ENCODE assay signal across 27 cellular contexts in the genomic region with DNA sequence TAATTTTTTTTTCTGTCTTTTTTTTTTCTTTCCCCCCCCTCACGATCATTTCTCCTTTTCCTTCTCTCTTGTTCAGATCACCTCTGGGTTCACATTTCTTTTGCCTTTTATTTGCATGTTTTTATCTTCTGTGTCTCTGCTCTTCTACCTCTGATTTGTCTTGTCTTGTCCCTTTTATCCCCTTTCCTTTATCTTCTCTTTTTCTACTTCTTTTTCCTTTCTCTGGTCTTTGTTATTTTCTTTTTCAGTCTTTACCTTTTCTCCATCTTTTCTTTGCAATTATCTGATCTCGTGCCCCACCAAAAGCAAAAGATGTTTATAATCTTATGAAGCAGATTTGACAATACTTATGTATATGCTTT.
DNase-seq lines count a peak whose midpoint lies in the region; ATAC-seq and TF ChIP-seq lines count a peak whose summit lies in the region.
"Had no signal": no experiment of that assay in that cellular context is flagged by ENCODE, and none has a peak within 500 bp of the region (broad histone marks: within the 10 kb centered on the region; RNA-seq: fewer than 3 reads in every experiment).

No MANE protein-coding gene starts in this region.

- peak overlapping the region; percentile 15 for H3K4me3 Mint-ChIP-seq in activated naive CD8-positive, alpha-beta T cell treated with anti-CD3 and anti-CD28 coated beads for 36 hours
- H3K4me3 Mint-ChIP-seq in activated naive CD8-positive, alpha-beta T cell treated with anti-CD3 and anti-CD28 coated beads, Interleukin-2, amount 50 U/mL, for 24 hours: no peak overlapping the region
- H3K4me3 Mint-ChIP-seq in naive thymus-derived CD8-positive, alpha-beta T cell: peak overlapping the region in 2 of 10 donors; percentile 1 to 44
- H3K4me3 Mint-ChIP-seq: activated CD4-positive, alpha-beta T cell treated with anti-CD3 and anti-CD28 coated beads for 36 hours had no signal

- DNase-seq in activated naive CD8-positive, alpha-beta T cell treated with anti-CD3 and anti-CD28 coated beads for 36 hours: no peak
- no peak for DNase-seq in activated naive CD8-positive, alpha-beta T cell treated with anti-CD3 and anti-CD28 coated beads, Interleukin-2, amount 50 U/mL, for 24 hours
- no peak for DNase-seq in Panc1 (ENCODE audit: low read depth, low spot score)
- DNase-seq in naive thymus-derived CD8-positive, alpha-beta T cell: no peak
- no peak for DNase-seq in thoracic aorta (ENCODE audit: low spot score)
- no peak for DNase-seq in sigmoid colon
- no peak for DNase-seq in cerebellar nuclear complex (lab: John Stamatoyannopoulos, UW)
- DNase-seq in AG08395 (ENCODE audit: low spot score): no peak
- DNase-seq: activated CD4-positive, alpha-beta T cell treated with anti-CD3 and anti-CD28 coated beads for 36 hours; activated T-cell treated with anti-CD3 and anti-CD28 coated beads, Interleukin-2, amount 50 U/mL, for 48 hours; effector CD4-positive, alpha-beta T cell; Karpas-422; left colon; mesenchymal stem cell; NCI-H1048; NCI-H187 treated with DMSO at 0.1 percent for 48 hours; NCI-H69; retina; stimulated activated CD4-positive, alpha-beta T cell treated with anti-CD3 and anti-CD28 coated beads, Interleukin-12 subunit alpha, Interleukin-12 subunit beta, amount 100 ng/mL, for 4 hours; stimulated activated CD4-positive, alpha-beta T cell treated with anti-CD3 and anti-CD28 coated beads, Interleukin-4, amount 100 ng/mL, for 4 hours; stimulated activated naive CD4-positive, alpha-beta T cell treated with Interleukin-2 at 50 U/mL for 16 hours; upper lobe of right lung had no signal

- TF ChIP-seq CTCF in Panc1 (IDR thresholded peaks at IDR 0.05) (no peak), thoracic aorta (IDR thresholded peaks at IDR 0.05) (no peak), sigmoid colon (IDR thresholded peaks at IDR 0.05) (no peak)

- TF ChIP-seq EP300 in sigmoid colon (IDR thresholded peaks at IDR 0.05): no peak

- CTCF ChIA-PET in Panc1 (lab: Charles Lee): interaction anchor here (0.7 kb wide), 1 partner anchor 15 kb away, joined by 3 read pairs; no protein-coding TSS in a partner anchor

- no TSS peak for BruUV-seq in Panc1 (replicated peaks; lab: Mats Ljungman, UMichigan)

- no peak for TF ChIP-seq POLR2A in sigmoid colon (IDR thresholded peaks at IDR 0.05)

- intact Hi-C loops in Panc1 (cut with micrococcal nuclease; ENCODE audit: unreplicated experiment) (no loop called here), sigmoid colon (cut with DNase I) (no loop called here)

- H3K4me1 Mint-ChIP-seq in activated naive CD8-positive, alpha-beta T cell treated with anti-CD3 and anti-CD28 coated beads for 36 hours: peaks cover 34% of the 10 kb centered on the region
- H3K4me1 Mint-ChIP-seq in activated naive CD8-positive, alpha-beta T cell treated with anti-CD3 and anti-CD28 coated beads, Interleukin-2, amount 50 U/mL, for 24 hours: peaks cover 32% of the 10 kb centered on the region
- peaks cover 8 to 57% (median 32%) of the 10 kb centered on the region in 4 donors for H3K4me1 Mint-ChIP-seq in naive thymus-derived CD8-positive, alpha-beta T cell

- peak overlapping the region; percentile 34 for H3K27ac Mint-ChIP-seq in activated naive CD8-positive, alpha-beta T cell treated with anti-CD3 and anti-CD28 coated beads for 36 hours
- H3K27ac Mint-ChIP-seq in activated naive CD8-positive, alpha-beta T cell treated with anti-CD3 and anti-CD28 coated beads, Interleukin-2, amount 50 U/mL, for 24 hours: no peak overlapping the region
- H3K27ac Mint-ChIP-seq in naive thymus-derived CD8-positive, alpha-beta T cell: peak overlapping the region; percentile 8 to 76 (median 52)
- H3K27ac Mint-ChIP-seq: activated CD4-positive, alpha-beta T cell treated with anti-CD3 and anti-CD28 coated beads for 36 hours; activated naive CD4-positive, alpha-beta T cell treated with anti-CD3 and anti-CD28 coated beads, Interleukin-2, amount 50 U/mL, for 72 hours had no signal

- no peaks in the 10 kb centered on the region for H3K27me3 Mint-ChIP-seq in activated naive CD8-positive, alpha-beta T cell treated with anti-CD3 and anti-CD28 coated beads for 36 hours
- no peaks in the 10 kb centered on the region for H3K27me3 Mint-ChIP-seq in activated naive CD8-positive, alpha-beta T cell treated with anti-CD3 and anti-CD28 coated beads, Interleukin-2, amount 50 U/mL, for 24 hours
- H3K27me3 Mint-ChIP-seq in naive thymus-derived CD8-positive, alpha-beta T cell: no peaks in the 10 kb centered on the region
- H3K27me3 Mint-ChIP-seq: activated CD4-positive, alpha-beta T cell treated with anti-CD3 and anti-CD28 coated beads for 36 hours had no signal

- H3K4me3 ChIP-seq in Panc1 (ENCODE audit: low read depth in 2 of 2, low read length in 2 of 2) (no peak overlapping the region), thoracic aorta (no peak overlapping the region), sigmoid colon (no peak overlapping the region)
- H3K4me3 ChIP-seq: BLaER1 treated with 17β-estradiol and CSF1 and Interleukin-3, amounts not matched to agents 10 nM and 100 nM; upper lobe of right lung had no signal

- 77 to 80% methylated on average over 2 of the region's 2 CpGs for WGBS in sigmoid colon, 2 donors

- H3K9me3 ChIP-seq in Panc1 (ENCODE audit: control insufficient read depth, insufficient read depth, low read depth, low read length) (no peaks in the 10 kb centered on the region; the same call in 1 of the 2 replicates), thoracic aorta (no peaks in the 10 kb centered on the region), sigmoid colon (peaks cover 0 to 4% (median 0%) of the 10 kb centered on the region in 4 donors)
- H3K9me3 ChIP-seq: upper lobe of right lung had no signal

- no peaks in the 10 kb centered on the region for H3K4me1 ChIP-seq in Panc1 (ENCODE audit: control insufficient read depth, insufficient read depth, low read length)
- H3K4me1 ChIP-seq in thoracic aorta (ENCODE audit: control insufficient read depth in 1 of 2, low read depth in 2 of 2): peaks cover 26 to 45% of the 10 kb centered on the region in 2 donors
- peaks cover 0 to 22% (median 5%) of the 10 kb centered on the region in 4 donors for H3K4me1 ChIP-seq in sigmoid colon
- H3K4me1 ChIP-seq: upper lobe of right lung had no signal

- H3K27ac ChIP-seq in Panc1 (ENCODE audit: low read length) (peak overlapping the region; percentile 67; the same call in 1 of the 2 replicates), thoracic aorta (peak overlapping the region; percentile 56 to 70), sigmoid colon (peak overlapping the region in 2 of 4 donors; percentile 12 to 17)
- H3K27ac ChIP-seq: BLaER1 treated with 17β-estradiol and CSF1 and Interleukin-3, amounts not matched to agents 10 nM and 100 nM; epithelial cell of prostate; RWPE1; upper lobe of right lung had no signal

- no peaks in the 10 kb centered on the region for H3K9me3 Mint-ChIP-seq in activated naive CD8-positive, alpha-beta T cell treated with anti-CD3 and anti-CD28 coated beads for 36 hours
- H3K9me3 Mint-ChIP-seq in activated naive CD8-positive, alpha-beta T cell treated with anti-CD3 and anti-CD28 coated beads, Interleukin-2, amount 50 U/mL, for 24 hours: no peaks in the 10 kb centered on the region
- H3K9me3 Mint-ChIP-seq in naive thymus-derived CD8-positive, alpha-beta T cell: peaks cover 0 to 5% (median 0%) of the 10 kb centered on the region in 9 donors
- H3K9me3 Mint-ChIP-seq: activated naive CD4-positive, alpha-beta T cell treated with anti-CD3 and anti-CD28 coated beads, Interleukin-2, amount 50 U/mL, for 72 hours had no signal

- in situ Hi-C loops in Panc1 (cut with HindIII; ENCODE audit: low pct_unique_long_range_greater_than_20kb, low sequenced_read_pairs): no loop called here

- no peak for ATAC-seq in activated naive CD8-positive, alpha-beta T cell treated with anti-CD3 and anti-CD28 coated beads, Interleukin-2, amount 50 U/mL, for 24 hours
- no peak for ATAC-seq in Panc1
- ATAC-seq in naive thymus-derived CD8-positive, alpha-beta T cell: no peak
- ATAC-seq in thoracic aorta (ENCODE audit: insufficient number of reproducible peaks, low FRiP score, low read depth): no peak
- ATAC-seq: activated CD4-positive, alpha-beta T cell treated with anti-CD3 and anti-CD28 coated beads for 36 hours; activated naive CD4-positive, alpha-beta T cell treated with anti-CD3 and anti-CD28 coated beads, Interleukin-2, amount 50 U/mL, for 72 hours; HCT116; left colon had no signal

- POLR2A ChIA-PET in Panc1 (lab: Charles Lee): interaction anchor here (0.7 kb wide), 2 partner anchors 35 to 263 kb away, joined by 4 to 5 read pairs; no protein-coding TSS in a partner anchor
- POLR2A ChIA-PET in naive thymus-derived CD8-positive, alpha-beta T cell (lab: Charles Lee): no interaction called here

- no peaks in the 10 kb centered on the region for H3K27me3 ChIP-seq in Panc1 (ENCODE audit: control insufficient read depth, insufficient read depth, low read length)
- no peaks in the 10 kb centered on the region for H3K27me3 ChIP-seq in thoracic aorta (replicated peaks; ENCODE audit: insufficient read depth)
- no peaks in the 10 kb centered on the region for H3K27me3 ChIP-seq in sigmoid colon
- H3K27me3 ChIP-seq: BLaER1 treated with 17β-estradiol and CSF1 and Interleukin-3, amounts not matched to agents 10 nM and 100 nM; upper lobe of right lung had no signal

- H3K36me3 Mint-ChIP-seq in activated naive CD8-positive, alpha-beta T cell treated with anti-CD3 and anti-CD28 coated beads for 36 hours: peaks cover 2% of the 10 kb centered on the region
- H3K36me3 Mint-ChIP-seq in activated naive CD8-positive, alpha-beta T cell treated with anti-CD3 and anti-CD28 coated beads, Interleukin-2, amount 50 U/mL, for 24 hours (ENCODE audit: low read depth): no peaks in the 10 kb centered on the region
- no peaks in the 10 kb centered on the region for H3K36me3 Mint-ChIP-seq in naive thymus-derived CD8-positive, alpha-beta T cell

- H3K36me3 ChIP-seq in Panc1 (ENCODE audit: control insufficient read depth, insufficient read depth, low read length) (no peaks in the 10 kb centered on the region), thoracic aorta (no peaks in the 10 kb centered on the region), sigmoid colon (no peaks in the 10 kb centered on the region)
- H3K36me3 ChIP-seq: BLaER1 treated with 17β-estradiol and CSF1 and Interleukin-3, amounts not matched to agents 10 nM and 100 nM; upper lobe of right lung had no signal
